Comparison of ENCODE assay signal across 18 cellular contexts in genomic region chr21:35199733-35200015, GRCh38.
DNase-seq lines count a peak whose midpoint lies in the region; ATAC-seq and TF ChIP-seq lines count a peak whose summit lies in the region.
"Had no signal": no experiment of that assay in that cellular context is flagged by ENCODE, and none has a peak within 500 bp of the region (broad histone marks: within the 10 kb centered on the region; RNA-seq: fewer than 3 reads in every experiment).

No MANE protein-coding gene starts in this region.

- peaks cover 48% of the 10 kb centered on the region for H3K4me1 ChIP-seq in OCI-LY3 (ENCODE audit: low read length)
- H3K4me1 ChIP-seq in adipocyte (ENCODE audit: control insufficient read depth, insufficient read depth, low read length): peaks cover 66% of the 10 kb centered on the region
- no peaks in the 10 kb centered on the region for H3K4me1 ChIP-seq in neuronal stem cell (ENCODE audit: control insufficient read depth in 2 of 2, insufficient read depth in 1 of 2, low read depth in 1 of 2, low read length in 2 of 2)
- H3K4me1 ChIP-seq in skeletal muscle tissue (ENCODE audit: control insufficient read depth in 3 of 3, insufficient read depth in 3 of 3, low read length in 3 of 3): peaks cover 16 to 32% (median 20%) of the 10 kb centered on the region in 3 donors

- H3K27me3 ChIP-seq in OCI-LY3 (ENCODE audit: low read depth, low read length) (no peaks in the 10 kb centered on the region), adipocyte (replicated peaks; ENCODE audit: control insufficient read depth, insufficient read depth, low read length) (no peaks in the 10 kb centered on the region), neuronal stem cell (ENCODE audit: control insufficient read depth in 3 of 3, insufficient read depth in 3 of 3, low read depth in 1 of 3, low read length in 3 of 3) (no peaks in the 10 kb centered on the region), skeletal muscle tissue (ENCODE audit: control insufficient read depth in 3 of 3, insufficient read depth in 3 of 3, low read length in 3 of 3) (no peaks in the 10 kb centered on the region)

- no peaks in the 10 kb centered on the region for H4K20me1 ChIP-seq in OCI-LY3 (ENCODE audit: insufficient read depth, low read length)

- TF ChIP-seq CTCF in OCI-LY3 (IDR thresholded peaks at IDR 0.05; ENCODE audit: low read depth, low read length): no peak

- H3K18ac ChIP-seq in neuronal stem cell (ENCODE audit: low read length): no peak overlapping the region

- H2AFZ ChIP-seq in OCI-LY3 (ENCODE audit: low read depth, low read length) (no peak overlapping the region), neuronal stem cell (ENCODE audit: low read length) (no peak overlapping the region)
- H2AFZ ChIP-seq: GM23248 had no signal

- peaks cover 16% of the 10 kb centered on the region for H3K9me3 ChIP-seq in OCI-LY3 (ENCODE audit: insufficient read depth, low read length)
- H3K9me3 ChIP-seq in adipocyte (ENCODE audit: control insufficient read depth, low read length): no peaks in the 10 kb centered on the region
- H3K9me3 ChIP-seq in neuronal stem cell (replicated peaks in 1 of 2; ENCODE audit: control insufficient read depth in 2 of 2, insufficient read depth in 1 of 2, low read depth in 1 of 2, low read length in 2 of 2): no peaks in the 10 kb centered on the region
- no peaks in the 10 kb centered on the region for H3K9me3 ChIP-seq in skeletal muscle tissue (ENCODE audit: control insufficient read depth in 3 of 3, low read length in 3 of 3)

- ATAC-seq in HG03521 (IDR thresholded peaks at IDR 0.05; ENCODE audit: unreplicated experiment) (no peak), HG02678 (IDR thresholded peaks at IDR 0.05; ENCODE audit: unreplicated experiment) (no peak)

- no peak overlapping the region for H2BK12ac ChIP-seq in neuronal stem cell (ENCODE audit: low read length)

- peak overlapping the region; percentile 52; the same call in 1 of the 2 replicates for H3K4me2 ChIP-seq in OCI-LY3 (ENCODE audit: low read length)
- no peak overlapping the region for H3K4me2 ChIP-seq in neuronal stem cell (ENCODE audit: insufficient read depth, low read length, poor library complexity, severe bottlenecking)

- H2AK5ac ChIP-seq in neuronal stem cell (ENCODE audit: low read depth, low read length): no peak overlapping the region

- no peak overlapping the region for H2BK120ac ChIP-seq in neuronal stem cell (ENCODE audit: low read depth, low read length)

- no peak overlapping the region for H4K91ac ChIP-seq in neuronal stem cell (ENCODE audit: low read depth, low read length, poor library complexity)

- H3K36me3 ChIP-seq in OCI-LY3 (replicated peaks; ENCODE audit: low read depth, low read length): peaks cover 18% of the 10 kb centered on the region
- no peaks in the 10 kb centered on the region for H3K36me3 ChIP-seq in adipocyte (ENCODE audit: control insufficient read depth, insufficient read depth, low read length, severe bottlenecking)
- H3K36me3 ChIP-seq in neuronal stem cell (replicated peaks in 1 of 2; ENCODE audit: control insufficient read depth in 2 of 2, insufficient read depth in 2 of 2, low read length in 2 of 2): no peaks in the 10 kb centered on the region
- no peaks in the 10 kb centered on the region for H3K36me3 ChIP-seq in skeletal muscle tissue (ENCODE audit: control insufficient read depth in 3 of 3, insufficient read depth in 3 of 3, low read length in 3 of 3)

- no peaks in the 10 kb centered on the region for H3K79me2 ChIP-seq in OCI-LY3 (ENCODE audit: low read length)

- peak overlapping the region; percentile 20; the same call in 1 of the 2 replicates for H3K9ac ChIP-seq in OCI-LY3 (ENCODE audit: low read length)
- peak overlapping the region; percentile 63 for H3K9ac ChIP-seq in adipocyte (ENCODE audit: low read length)
- no peak overlapping the region for H3K9ac ChIP-seq in neuronal stem cell (ENCODE audit: low read depth, low read length, poor library complexity)
- H3K9ac ChIP-seq in skeletal muscle tissue (ENCODE audit: low read depth in 1 of 3, low read length in 3 of 3): no peak overlapping the region
- H3K9ac ChIP-seq: GM23248 had no signal

- peak overlapping the region; percentile 49 for H2BK15ac ChIP-seq in neuronal stem cell (ENCODE audit: low read length)

- peak overlapping the region; percentile 58 for H3K27ac ChIP-seq in OCI-LY3 (ENCODE audit: low read length)
- no peak overlapping the region for H3K27ac ChIP-seq in neuronal stem cell (replicated peaks; ENCODE audit: low read length)
- H3K27ac ChIP-seq in skeletal muscle tissue (ENCODE audit: low read depth, low read length): peak overlapping the region; percentile 58
- H3K27ac ChIP-seq: GM23248 had no signal

- WGBS in neuronal stem cell (ENCODE audit: extremely low coverage in 2 of 2, insufficient read length in 2 of 2, insufficient replicate concordance in 1 of 2), 2 donors: no CpG with 5 or more reads among the region's 1 CpG

- DNase-seq in adipocyte (ENCODE audit: low read depth) (no peak), neuronal stem cell (ENCODE audit: low spot score) (no peak), inferior parietal cortex (ENCODE audit: extremely low spot score) (no peak), midbrain (lab: John Stamatoyannopoulos, UW) (no peak)
- DNase-seq: C1 segment of cervical spinal cord; Calu3; CD4-positive, alpha-beta memory T cell; COR-L47; DMS53; DMS79 treated with DMSO at 0.1 percent for 48 hours; GF-D8; GM23248; H7; HCEC 1CT had no signal

- H2BK5ac ChIP-seq in neuronal stem cell (ENCODE audit: low read length): no peak overlapping the region

- no peaks in the 10 kb centered on the region for H3K79me1 ChIP-seq in neuronal stem cell (ENCODE audit: low read depth, low read length)

- H4K8ac ChIP-seq in neuronal stem cell (ENCODE audit: low read depth, low read length): no peak overlapping the region

- H3K4me3 ChIP-seq in OCI-LY3 (ENCODE audit: low read length): no peak overlapping the region
- peak overlapping the region; percentile 49 for H3K4me3 ChIP-seq in adipocyte (ENCODE audit: low read length)
- H3K4me3 ChIP-seq in neuronal stem cell (ENCODE audit: low read length in 2 of 2): no peak overlapping the region
- H3K4me3 ChIP-seq in skeletal muscle tissue (ENCODE audit: low read length in 3 of 3): no peak overlapping the region
- H3K4me3 ChIP-seq: GM23248 had no signal

- H3K23ac ChIP-seq in neuronal stem cell (ENCODE audit: low read depth, low read length, poor library complexity): no peak overlapping the region

- H3K14ac ChIP-seq in neuronal stem cell (ENCODE audit: low read length): no peak overlapping the region

- H3K4ac ChIP-seq in neuronal stem cell (ENCODE audit: low read length): no peak overlapping the region

Comparison
In these comparisons a context has a peak if more than half of its experiments do, and no peak if none do; other contexts are left out.
1. H3K9ac ChIP-seq: peak in OCI-LY3 (single experiment) and adipocyte (single experiment); none in neuronal stem cell (single experiment) and skeletal muscle tissue (0 of 3).